In genomic region chr3:127574880-127575878, GRCh38 we compare ENCODE assay signal across 8 cellular contexts. TPM values are rescaled to one million over a fixed set of nuclear protein-coding genes. Genes with fewer than 3 reads are reported as not detected.
DNase-seq lines count a peak whose midpoint lies in the region; ATAC-seq lines count a peak whose summit lies in the region.

No MANE protein-coding gene starts in this region.

- H3K4me1 Mint-ChIP-seq in activated CD4-positive, alpha-beta T cell treated with anti-CD3 and anti-CD28 coated beads for 36 hours: peaks cover 8% of the 10 kb centered on the region
- H3K4me1 Mint-ChIP-seq in central memory CD8-positive, alpha-beta T cell: peaks cover 22% of the 10 kb centered on the region

- H3K36me3 Mint-ChIP-seq in activated CD4-positive, alpha-beta T cell treated with anti-CD3 and anti-CD28 coated beads for 36 hours (ENCODE audit: low read depth): peaks cover 23% of the 10 kb centered on the region
- peaks cover 5% of the 10 kb centered on the region for H3K36me3 Mint-ChIP-seq in central memory CD8-positive, alpha-beta T cell (ENCODE audit: insufficient read depth)

- intact Hi-C loops in activated CD4-positive, alpha-beta T cell treated with anti-CD3 and anti-CD28 coated beads for 36 hours (cut with DNase I, micrococcal nuclease): loop anchor here (1.0 to 5.0 kb wide), 5 partner anchors 15 to 396 kb away; partner anchors contain the start of genes TPRA1 (in 2 of the 2) and MCM2 (in 1 of the 2)

- POLR2A ChIA-PET in activated CD4-positive, alpha-beta T cell treated with anti-CD3 and anti-CD28 coated beads for 36 hours (lab: Charles Lee): interaction anchor here (0.6 to 1.8 kb wide), 4 partner anchors 14 to 1135 kb away, joined by 3 to 7 read pairs (median 4); partner anchors contain the start of genes MCM2 and TPRA1

- H3K9ac ChIP-seq in BLaER1: 0 out of 2 replicates have a peak overlapping the region, but pooled peaks have one; percentile 19

- peak overlapping the region; percentile 34 for H3K27ac Mint-ChIP-seq in activated CD4-positive, alpha-beta T cell treated with anti-CD3 and anti-CD28 coated beads for 36 hours
- peak overlapping the region; percentile 61 for H3K27ac Mint-ChIP-seq in central memory CD8-positive, alpha-beta T cell (ENCODE audit: low read depth)

- peaks cover 78% of the 10 kb centered on the region for H4K20me1 ChIP-seq in BLaER1

- H3K4me3 Mint-ChIP-seq in activated CD4-positive, alpha-beta T cell treated with anti-CD3 and anti-CD28 coated beads for 36 hours: no peak overlapping the region
- peak overlapping the region; percentile 26 for H3K4me3 Mint-ChIP-seq in central memory CD8-positive, alpha-beta T cell

- H3K4me2 ChIP-seq in BLaER1: peak overlapping the region; percentile 66

- H3K9me3 ChIP-seq in BLaER1: no peaks in the 10 kb centered on the region

- peaks cover 22% of the 10 kb centered on the region for H3K4me1 ChIP-seq in BLaER1

- peaks cover 93% of the 10 kb centered on the region for H3K36me3 ChIP-seq in BLaER1

- peak overlapping the region; percentile 41 for H3K27ac ChIP-seq in BLaER1

- ATAC-seq in GM19328 (IDR thresholded peaks at IDR 0.05; ENCODE audit: unreplicated experiment) (peak; percentile 61), HG03460 (IDR thresholded peaks at IDR 0.05; ENCODE audit: unreplicated experiment) (peak; percentile 70)
- ATAC-seq in activated CD4-positive, alpha-beta T cell treated with anti-CD3 and anti-CD28 coated beads for 36 hours: peak; percentile 97
- peak; percentile 89 for ATAC-seq in central memory CD8-positive, alpha-beta T cell (replicated peaks; ENCODE audit: extremely low read depth, poor library complexity, severe bottlenecking)

- no peaks in the 10 kb centered on the region for H3K27me3 Mint-ChIP-seq in activated CD4-positive, alpha-beta T cell treated with anti-CD3 and anti-CD28 coated beads for 36 hours
- no peaks in the 10 kb centered on the region for H3K27me3 Mint-ChIP-seq in central memory CD8-positive, alpha-beta T cell

- DNase-seq in NCI-H510A treated with DMSO at 0.1 percent for 48 hours (lab: John Stamatoyannopoulos, UW) (peak; percentile 67), left kidney (ENCODE audit: low read depth, low spot score) (peak; percentile 93)
- peak; percentile 90 for DNase-seq in activated CD4-positive, alpha-beta T cell treated with anti-CD3 and anti-CD28 coated beads for 36 hours
- DNase-seq in central memory CD8-positive, alpha-beta T cell (ENCODE audit: low spot score in 2 of 2): peak; percentile 72 to 78
- peak; percentile 82 for DNase-seq in stimulated activated CD4-positive, alpha-beta T cell treated with anti-CD3 and anti-CD28 coated beads, Interleukin-4, amount 100 ng/mL, for 1 hour

- H3K9me3 Mint-ChIP-seq in activated CD4-positive, alpha-beta T cell treated with anti-CD3 and anti-CD28 coated beads for 36 hours (ENCODE audit: low read depth): no peaks in the 10 kb centered on the region
- H3K9me3 Mint-ChIP-seq in central memory CD8-positive, alpha-beta T cell: no peaks in the 10 kb centered on the region

- no peak overlapping the region for H3K4me3 ChIP-seq in BLaER1

- CTCF ChIA-PET in activated CD4-positive, alpha-beta T cell treated with anti-CD3 and anti-CD28 coated beads for 36 hours (lab: Charles Lee): interaction anchor here (0.5 to 2.2 kb wide), 30 partner anchors 9 to 1015 kb away, joined by 3 to 14 read pairs (median 4); partner anchors contain the start of genes MCM2 and TPRA1

- no peaks in the 10 kb centered on the region for H3K27me3 ChIP-seq in BLaER1

RNA-seq across cellular contexts. Expression of gene TPRA1, which starts 15.4 kb away (rescaled TPM):
- 10 to 100 TPM; 22.5 to 24.8 TPM for total RNA-seq in activated CD4-positive, alpha-beta T cell treated with anti-CD3 and anti-CD28 coated beads for 36 hours

RNA-seq across cellular contexts. Expression of gene MCM2, which starts 23.0 kb away (rescaled TPM):
- 100 to 1,000 TPM; 235 to 247 TPM for total RNA-seq in activated CD4-positive, alpha-beta T cell treated with anti-CD3 and anti-CD28 coated beads for 36 hours

RNA-seq across cellular contexts. Expression of gene PODXL2, which starts 53.8 kb away (rescaled TPM):
- total RNA-seq in activated CD4-positive, alpha-beta T cell treated with anti-CD3 and anti-CD28 coated beads for 36 hours: 1 to 10 TPM; 1.9 TPM
